11 cellular contexts compared by ENCODE assay signal in genomic region chr14:68199465-68200145, GRCh38.
DNase-seq lines count a peak whose midpoint lies in the region; ATAC-seq and TF ChIP-seq lines count a peak whose summit lies in the region.
"Had no signal": no experiment of that assay in that cellular context is flagged by ENCODE, and none has a peak within 500 bp of the region (broad histone marks: within the 10 kb centered on the region; RNA-seq: fewer than 3 reads in every experiment).

No MANE protein-coding gene starts in this region.

- POLR2A ChIA-PET in activated CD4-positive, alpha-beta memory T cell treated with anti-CD3 and anti-CD28 coated beads for 36 hours (lab: Charles Lee), result no interaction called here

- TF ChIP-seq CTCF in heart right ventricle (IDR thresholded peaks at IDR 0.05) (peak in 3 of 9 donors; percentile 33 to 44 (median 34)), parathyroid adenoma (IDR thresholded peaks at IDR 0.05) (no peak)

- CTCF ChIA-PET in activated CD4-positive, alpha-beta memory T cell treated with anti-CD3 and anti-CD28 coated beads for 36 hours (lab: Charles Lee), result interaction anchor here (0.6 kb wide), 1 partner anchor 25 kb away, joined by 3 read pairs; no protein-coding TSS in a partner anchor

- H3K79me2 ChIP-seq in parathyroid adenoma, result no peaks in the 10 kb centered on the region

- H3K36me3 Mint-ChIP-seq in activated T-helper 2 cell treated with anti-CD3 and anti-CD28 coated beads, Interferon-gamma antibody, Interleukin-2, Interleukin-4, amounts not matched to agents 10 μg/mL and 5 μg/mL and 100 μg/mL, durations not matched to agents 14 hours and 24 hours and 36 hours (ENCODE audit: low read depth), result no peaks in the 10 kb centered on the region
- H3K36me3 Mint-ChIP-seq in activated CD4-positive, alpha-beta memory T cell treated with anti-CD3 and anti-CD28 coated beads for 36 hours, result no peaks in the 10 kb centered on the region
- H3K36me3 Mint-ChIP-seq: natural killer cell had no signal

- H3K9me3 Mint-ChIP-seq in activated T-helper 2 cell treated with anti-CD3 and anti-CD28 coated beads, Interferon-gamma antibody, Interleukin-2, Interleukin-4, amounts not matched to agents 10 μg/mL and 5 μg/mL and 100 μg/mL, durations not matched to agents 14 hours and 24 hours and 36 hours, result no peaks in the 10 kb centered on the region
- no peaks in the 10 kb centered on the region for H3K9me3 Mint-ChIP-seq in activated CD4-positive, alpha-beta memory T cell treated with anti-CD3 and anti-CD28 coated beads for 36 hours
- H3K9me3 Mint-ChIP-seq: natural killer cell had no signal

- peak overlapping the region; percentile 72 for H2AFZ ChIP-seq in parathyroid adenoma

- H3K27me3 Mint-ChIP-seq in activated T-helper 2 cell treated with anti-CD3 and anti-CD28 coated beads, Interferon-gamma antibody, Interleukin-2, Interleukin-4, amounts not matched to agents 10 μg/mL and 5 μg/mL and 100 μg/mL, durations not matched to agents 14 hours and 24 hours and 36 hours (ENCODE audit: low read depth), result peaks cover 3% of the 10 kb centered on the region
- no peaks in the 10 kb centered on the region for H3K27me3 Mint-ChIP-seq in activated CD4-positive, alpha-beta memory T cell treated with anti-CD3 and anti-CD28 coated beads for 36 hours

- 44 to 57% methylated on average over 8 of the region's 8 CpGs for WGBS in heart right ventricle, 2 donors

- peak overlapping the region; percentile 47 to 86 (median 64) for H3K27ac ChIP-seq in heart right ventricle
- H3K27ac ChIP-seq in parathyroid adenoma, result peak overlapping the region; percentile 34

- H3K4me1 ChIP-seq in heart right ventricle (peaks cover 0 to 32% (median 16%) of the 10 kb centered on the region in 9 donors), parathyroid adenoma (peaks cover 13% of the 10 kb centered on the region)

- no peaks in the 10 kb centered on the region for H3K9me3 ChIP-seq in heart right ventricle
- H3K9me3 ChIP-seq in parathyroid adenoma (ENCODE audit: control insufficient read depth, low read length), result no peaks in the 10 kb centered on the region

- H3K27me3 ChIP-seq in heart right ventricle (no peaks in the 10 kb centered on the region), parathyroid adenoma (ENCODE audit: control insufficient read depth, insufficient read depth, low read length) (no peaks in the 10 kb centered on the region)

- peak; percentile 38 for DNase-seq in DMS153 treated with DMSO at 0.1 percent for 48 hours (lab: John Stamatoyannopoulos, UW; ENCODE audit: unreplicated experiment)
- DNase-seq in activated T-helper 2 cell treated with anti-CD3 and anti-CD28 coated beads, Interferon-gamma antibody, Interleukin-2, Interleukin-4, amounts not matched to agents 10 μg/mL and 5 μg/mL and 100 μg/mL, durations not matched to agents 14 hours and 24 hours and 36 hours (ENCODE audit: low spot score), result no peak
- peak; percentile 16 to 62 for DNase-seq in heart right ventricle
- DNase-seq in NCI-H226, result no peak
- DNase-seq in NCI-H1436 (lab: John Stamatoyannopoulos, UW), result no peak
- no peak for DNase-seq in effector CD4-positive, alpha-beta T cell
- DNase-seq in activated CD4-positive, alpha-beta memory T cell treated with anti-CD3 and anti-CD28 coated beads for 36 hours, result no peak
- DNase-seq: DMS79 treated with DMSO at 0.1 percent for 48 hours, natural killer cell had no signal

- peaks cover 21% of the 10 kb centered on the region for H3K4me1 Mint-ChIP-seq in activated T-helper 2 cell treated with anti-CD3 and anti-CD28 coated beads, Interferon-gamma antibody, Interleukin-2, Interleukin-4, amounts not matched to agents 10 μg/mL and 5 μg/mL and 100 μg/mL, durations not matched to agents 14 hours and 24 hours and 36 hours (ENCODE audit: low read depth)
- peaks cover 8% of the 10 kb centered on the region for H3K4me1 Mint-ChIP-seq in activated CD4-positive, alpha-beta memory T cell treated with anti-CD3 and anti-CD28 coated beads for 36 hours (ENCODE audit: low read depth)

- no peak overlapping the region for H3K9ac ChIP-seq in parathyroid adenoma

- intact Hi-C loops in activated T-helper 2 cell treated with anti-CD3 and anti-CD28 coated beads, Interferon-gamma antibody, Interleukin-2, Interleukin-4, amounts not matched to agents 10 μg/mL and 5 μg/mL and 100 μg/mL, durations not matched to agents 14 hours and 24 hours and 36 hours (cut with micrococcal nuclease), result no loop called here
- intact Hi-C loops in heart right ventricle (cut with DNase I), result no loop called here
- intact Hi-C loops in activated CD4-positive, alpha-beta memory T cell treated with anti-CD3 and anti-CD28 coated beads for 36 hours (cut with micrococcal nuclease), result no loop called here

- ATAC-seq in heart right ventricle, result peak; percentile 61 to 93 (median 86)
- ATAC-seq: K562, natural killer cell had no signal

- H3K4me2 ChIP-seq in parathyroid adenoma (ENCODE audit: low read length), result no peak overlapping the region

- H3K36me3 ChIP-seq in heart right ventricle (no peaks in the 10 kb centered on the region), parathyroid adenoma (ENCODE audit: control insufficient read depth, insufficient read depth, low read length) (no peaks in the 10 kb centered on the region)

- H3K4me3 ChIP-seq in heart right ventricle (peak overlapping the region in 1 of 10 donors; percentile 1), parathyroid adenoma (ENCODE audit: low read depth, low read length) (no peak overlapping the region)
- H3K4me3 ChIP-seq: K562 had no signal

- H3K4me3 Mint-ChIP-seq in activated T-helper 2 cell treated with anti-CD3 and anti-CD28 coated beads, Interferon-gamma antibody, Interleukin-2, Interleukin-4, amounts not matched to agents 10 μg/mL and 5 μg/mL and 100 μg/mL, durations not matched to agents 14 hours and 24 hours and 36 hours (ENCODE audit: low read depth), result no peak overlapping the region
- H3K4me3 Mint-ChIP-seq in activated CD4-positive, alpha-beta memory T cell treated with anti-CD3 and anti-CD28 coated beads for 36 hours, result no peak overlapping the region
- H3K4me3 Mint-ChIP-seq: natural killer cell had no signal

- peak overlapping the region; percentile 54 for H3K27ac Mint-ChIP-seq in activated T-helper 2 cell treated with anti-CD3 and anti-CD28 coated beads, Interferon-gamma antibody, Interleukin-2, Interleukin-4, amounts not matched to agents 10 μg/mL and 5 μg/mL and 100 μg/mL, durations not matched to agents 14 hours and 24 hours and 36 hours
- no peak overlapping the region for H3K27ac Mint-ChIP-seq in activated CD4-positive, alpha-beta memory T cell treated with anti-CD3 and anti-CD28 coated beads for 36 hours
- H3K27ac Mint-ChIP-seq: natural killer cell had no signal

Comparison
In these comparisons a context has a peak if more than half of its experiments do, and no peak if none do; other contexts are left out.
1. DNase-seq: peak in DMS153 treated with DMSO at 0.1 percent for 48 hours (single experiment) and heart right ventricle (2 of 2); none in activated T-helper 2 cell treated with anti-CD3 and anti-CD28 coated beads, Interferon-gamma antibody, Interleukin-2, Interleukin-4, amounts not matched to agents 10 μg/mL and 5 μg/mL and 100 μg/mL, durations not matched to agents 14 hours and 24 hours and 36 hours (single experiment), NCI-H226 (single experiment), NCI-H1436 (single experiment), effector CD4-positive, alpha-beta T cell (single experiment) and activated CD4-positive, alpha-beta memory T cell treated with anti-CD3 and anti-CD28 coated beads for 36 hours (single experiment).